ENCODE assay signal across 8 cellular contexts in genomic region chr6:170280689-170281045, GRCh38. TPM values are rescaled to one million over a fixed set of nuclear protein-coding genes. Genes with fewer than 3 reads are reported as not detected.
DNase-seq lines count a peak whose midpoint lies in the region; ATAC-seq and TF ChIP-seq lines count a peak whose summit lies in the region.

No MANE protein-coding gene starts in this region.

- no peaks in the 10 kb centered on the region for H3K9me3 Mint-ChIP-seq in central memory CD8-positive, alpha-beta T cell

- H3K27ac ChIP-seq in psoas muscle = peak overlapping the region; percentile 82

- intact Hi-C loops in psoas muscle (cut with DNase I) = no loop called here

- H3K9me3 ChIP-seq in psoas muscle = no peaks in the 10 kb centered on the region

- peaks cover 15% of the 10 kb centered on the region for H3K27me3 Mint-ChIP-seq in central memory CD8-positive, alpha-beta T cell

- H3K27ac Mint-ChIP-seq in central memory CD8-positive, alpha-beta T cell (ENCODE audit: low read depth) = peak overlapping the region; percentile 77

- DNase-seq in GM12864 (ENCODE audit: low read depth) (no peak), psoas muscle (no peak), DMS 273 treated with DMSO at 0.1 percent for 48 hours (lab: John Stamatoyannopoulos, UW) (no peak), OCI-M2 (lab: John Stamatoyannopoulos, UW; ENCODE audit: unreplicated experiment) (no peak)
- DNase-seq in central memory CD8-positive, alpha-beta T cell (ENCODE audit: low spot score in 2 of 2) = no peak
- no peak for DNase-seq in stimulated activated CD4-positive, alpha-beta T cell treated with anti-CD3 and anti-CD28 coated beads, Interleukin-2, amount 100 ng/mL, for 48 hours

- H3K36me3 Mint-ChIP-seq in central memory CD8-positive, alpha-beta T cell (ENCODE audit: insufficient read depth) = peaks cover 9% of the 10 kb centered on the region

- ATAC-seq in HG03045 (IDR thresholded peaks at IDR 0.05; ENCODE audit: unreplicated experiment) (peak; percentile 28), psoas muscle (peak in 1 of 4 donors; percentile 15), HG02588 (IDR thresholded peaks at IDR 0.05; ENCODE audit: unreplicated experiment) (no peak)
- ATAC-seq in central memory CD8-positive, alpha-beta T cell (replicated peaks; ENCODE audit: extremely low read depth, poor library complexity, severe bottlenecking) = peak; percentile 79

- peak overlapping the region; percentile 72 for H3K4me3 Mint-ChIP-seq in central memory CD8-positive, alpha-beta T cell

- H3K36me3 ChIP-seq in psoas muscle (ENCODE audit: insufficient read depth in 1 of 2, low read depth in 1 of 2) = peaks cover 0 to 14% of the 10 kb centered on the region in 2 donors

- H3K27me3 ChIP-seq in psoas muscle (ENCODE audit: insufficient read depth in 3 of 3, low read length in 2 of 3) = peaks cover 0 to 3% (median 0%) of the 10 kb centered on the region in 3 donors

- peaks cover 21% of the 10 kb centered on the region for H3K4me1 Mint-ChIP-seq in central memory CD8-positive, alpha-beta T cell

- TF ChIP-seq CTCF in GM12864 (IDR thresholded peaks at IDR 0.05; ENCODE audit: low read depth, low read length, missing control alignments) = no peak
- no peak for TF ChIP-seq CTCF in psoas muscle (IDR thresholded peaks at IDR 0.05)

- WGBS in psoas muscle, 3 donors = 41 to 49% (median 47%) methylated on average over 23 of the region's 23 CpGs

- H3K4me3 ChIP-seq in GM12864 (ENCODE audit: low read depth, low read length) = peak overlapping the region; percentile 33
- H3K4me3 ChIP-seq in psoas muscle = peak overlapping the region; percentile 61

- H3K4me1 ChIP-seq in psoas muscle = peaks cover 23% of the 10 kb centered on the region

RNA-seq across cellular contexts. Expression of gene DLL1, which starts 10.2 kb away (rescaled TPM):
- total RNA-seq in psoas muscle = 1 to 10 TPM; 2.9 to 5.3 (median 4.6) TPM
- polyA plus RNA-seq in psoas muscle = 1 to 10 TPM; 1.5 to 1.8 (median 1.6) TPM

RNA-seq across cellular contexts. Expression of gene FAM120B, which starts 25.9 kb away (rescaled TPM):
- 10 to 100 TPM; 17.2 to 24.2 (median 23.7) TPM for total RNA-seq in psoas muscle
- polyA plus RNA-seq in psoas muscle = 10 to 100 TPM in 1 of 3 donors, 1 to 10 TPM in 2; 9.2 to 19.4 (median 9.4) TPM
